In genomic region chr1:213692236-213692831, GRCh38 we compare ENCODE assay signal across 26 cellular contexts.
"Had no signal": no experiment of that assay in that cellular context is flagged by ENCODE, and none has a peak within 500 bp of the region (broad histone marks: within the 10 kb centered on the region; RNA-seq: fewer than 3 reads in every experiment).

No MANE protein-coding gene starts in this region.

- H3K27me3 ChIP-seq: esophagus muscularis mucosa, foreskin keratinocyte, neutrophil, pancreas, stomach, thyroid gland had no signal

- H3K4me1 ChIP-seq: esophagus muscularis mucosa, gastroesophageal sphincter, heart left ventricle, pancreas, stomach, thyroid gland had no signal

- H3K27ac Mint-ChIP-seq: mesothelial cell of epicardium; naive thymus-derived CD8-positive, alpha-beta T cell; stimulated activated effector memory CD8-positive, alpha-beta T cell treated with anti-CD3 and anti-CD28 coated beads, Interleukin-12 subunit alpha, Interleukin-12 subunit beta, amount 100 ng/mL, for 72 hours; type B pancreatic cell had no signal

- H3K36me3 Mint-ChIP-seq: mesothelial cell of epicardium; naive thymus-derived CD8-positive, alpha-beta T cell; stimulated activated effector memory CD8-positive, alpha-beta T cell treated with anti-CD3 and anti-CD28 coated beads, Interleukin-12 subunit alpha, Interleukin-12 subunit beta, amount 100 ng/mL, for 72 hours; type B pancreatic cell had no signal

- FAIRE-seq: endothelial cell of umbilical vein, islet of Langerhans, pancreas had no signal

- H3K36me3 ChIP-seq: esophagus muscularis mucosa, gastroesophageal sphincter, heart left ventricle, neutrophil, pancreas, stomach, thyroid gland had no signal

- ATAC-seq: foreskin keratinocyte; gastroesophageal sphincter; heart left ventricle; naive thymus-derived CD8-positive, alpha-beta T cell; pancreas; sciatic nerve; stimulated activated effector memory CD8-positive, alpha-beta T cell treated with anti-CD3 and anti-CD28 coated beads, Interleukin-12 subunit alpha, Interleukin-12 subunit beta, amount 100 ng/mL, for 72 hours had no signal

- H3K9me3 Mint-ChIP-seq: mesothelial cell of epicardium had no signal

- DNase-seq: central memory CD4-positive, alpha-beta T cell; dermis blood vessel endothelial cell; effector memory CD4-positive, alpha-beta T cell; foreskin keratinocyte; heart left ventricle; hippocampal formation; kidney glomerular epithelial cell; mesenchymal stem cell; naive thymus-derived CD8-positive, alpha-beta T cell; pancreas; retina; stimulated activated CD4-positive, alpha-beta T cell treated with anti-CD3 and anti-CD28 coated beads, Interleukin-2, amount 100 ng/mL, for 24 hours; stimulated activated CD4-positive, alpha-beta T cell treated with anti-CD3 and anti-CD28 coated beads, Interleukin-4, amount 100 ng/mL, for 24 hours; stimulated activated naive CD4-positive, alpha-beta T cell treated with Interleukin-2 at 50 U/mL for 16 hours; stomach; thyroid gland had no signal

- H3K9me3 ChIP-seq: esophagus muscularis mucosa, gastroesophageal sphincter, heart left ventricle, neutrophil, pancreas, stomach, thyroid gland had no signal

- H3K4me3 Mint-ChIP-seq: mesothelial cell of epicardium; naive thymus-derived CD8-positive, alpha-beta T cell; stimulated activated effector memory CD8-positive, alpha-beta T cell treated with anti-CD3 and anti-CD28 coated beads, Interleukin-12 subunit alpha, Interleukin-12 subunit beta, amount 100 ng/mL, for 72 hours; type B pancreatic cell had no signal

- H3K4me1 Mint-ChIP-seq: stimulated activated effector memory CD8-positive, alpha-beta T cell treated with anti-CD3 and anti-CD28 coated beads, Interleukin-12 subunit alpha, Interleukin-12 subunit beta, amount 100 ng/mL, for 72 hours had no signal

- H3K4me3 ChIP-seq: coronary artery, esophagus muscularis mucosa, gastroesophageal sphincter, heart left ventricle, pancreas, stomach, thyroid gland had no signal

- H3K27ac ChIP-seq: coronary artery, esophagus muscularis mucosa, foreskin keratinocyte, gastroesophageal sphincter, heart left ventricle, neutrophil, pancreas, stomach, thyroid gland had no signal
